21 cellular contexts compared by ENCODE assay signal in genomic region chr11:122487669-122488068, GRCh38.
"Had no signal": no experiment of that assay in that cellular context is flagged by ENCODE, and none has a peak within 500 bp of the region (broad histone marks: within the 10 kb centered on the region; RNA-seq: fewer than 3 reads in every experiment).

No MANE protein-coding gene starts in this region.

- H3K27me3 ChIP-seq: colonic mucosa, esophagus squamous epithelium, gastroesophageal sphincter, heart right ventricle, left lung had no signal

- ATAC-seq: effector memory CD8-positive, alpha-beta T cell; gastroesophageal sphincter; heart right ventricle; left cardiac atrium; left lung; left ventricle myocardium superior; lower lobe of right lung had no signal

- H3K4me3 ChIP-seq: colonic mucosa, esophagus squamous epithelium, gastroesophageal sphincter, heart right ventricle, left lung, lower lobe of right lung had no signal

- DNase-seq: colonic mucosa; cortex of kidney; effector CD8-positive, alpha-beta T cell; effector memory CD8-positive, alpha-beta T cell; endodermal cell; erythroblast; esophagus squamous epithelium; foreskin fibroblast; foreskin melanocyte; heart right ventricle; hippocampal formation; left cardiac atrium; left lung; left ventricle myocardium superior; lower lobe of right lung; mesendoderm; midbrain had no signal

- H3K27me3 Mint-ChIP-seq: dendritic cell treated with granulocyte-macrophage colony-stimulating factor and Interleukin-4, amounts not matched to agents 40 ng/mL and 50 ng/mL, for 4 days had no signal

- H3K4me1 ChIP-seq: colonic mucosa, left lung had no signal

- H3K27ac ChIP-seq: colonic mucosa, epithelial cell of prostate, esophagus squamous epithelium, gastroesophageal sphincter, heart right ventricle, left lung, lower lobe of right lung had no signal

- H3K36me3 ChIP-seq: colonic mucosa, esophagus squamous epithelium, gastroesophageal sphincter, heart right ventricle, left lung, lower lobe of right lung had no signal

- H3K4me3 Mint-ChIP-seq: dendritic cell treated with granulocyte-macrophage colony-stimulating factor and Interleukin-4, amounts not matched to agents 40 ng/mL and 50 ng/mL, for 4 days; effector memory CD8-positive, alpha-beta T cell; endodermal cell; memory B cell had no signal

- H3K4me1 Mint-ChIP-seq: endodermal cell, memory B cell had no signal

- H3K27ac Mint-ChIP-seq: dendritic cell treated with granulocyte-macrophage colony-stimulating factor and Interleukin-4, amounts not matched to agents 40 ng/mL and 50 ng/mL, for 4 days; effector memory CD8-positive, alpha-beta T cell; endodermal cell; memory B cell had no signal

- H3K36me3 Mint-ChIP-seq: memory B cell had no signal
